22 cellular contexts compared by ENCODE assay signal in genomic region chr5:179120421-179120861, GRCh38.
"Had no signal": no experiment of that assay in that cellular context is flagged by ENCODE, and none has a peak within 500 bp of the region (broad histone marks: within the 10 kb centered on the region; RNA-seq: fewer than 3 reads in every experiment).

No MANE protein-coding gene starts in this region.

- H3K36me3 ChIP-seq: neutrophil, thoracic aorta had no signal

- H3K4me1 ChIP-seq: foreskin keratinocyte had no signal

- H3K27ac ChIP-seq: foreskin keratinocyte, neutrophil, skin epidermis, thoracic aorta had no signal

- H3K27me3 ChIP-seq: foreskin keratinocyte, neutrophil had no signal

- H3K4me1 Mint-ChIP-seq: immature natural killer cell; memory B cell; naive thymus-derived CD8-positive, alpha-beta T cell had no signal

- H3K4me3 ChIP-seq: skin epidermis, thoracic aorta had no signal

- ATAC-seq: activated naive CD4-positive, alpha-beta T cell treated with anti-CD3 and anti-CD28 coated beads, Interleukin-2, amount 50 U/mL, for 72 hours; foreskin keratinocyte; left cardiac atrium; naive thymus-derived CD8-positive, alpha-beta T cell; right cardiac atrium had no signal

- DNase-seq: activated CD4-positive, alpha-beta T cell treated with anti-CD3 and anti-CD28 coated beads, Interleukin-2, amount 50 U/mL, for 1 hour; activated CD4-positive, CD25-positive, alpha-beta regulatory T cell; activated T-cell treated with anti-CD3 and anti-CD28 coated beads, Interleukin-2, amount 50 U/mL, for 1 hour; caudate nucleus; cortex of kidney; effector CD8-positive, alpha-beta T cell; foreskin keratinocyte; glutamatergic neuron; immature natural killer cell; left cardiac atrium; naive thymus-derived CD8-positive, alpha-beta T cell; stimulated activated CD4-positive, alpha-beta T cell treated with anti-CD3 and anti-CD28 coated beads, Interleukin-4, amount 100 ng/mL, for 4 hours; stimulated activated CD8-positive, alpha-beta memory T cell treated with anti-CD3 and anti-CD28 coated beads, Interleukin-4, amount 100 ng/mL, for 48 hours; stimulated activated naive CD4-positive, alpha-beta T cell treated with Interleukin-2 at 50 U/mL for 16 hours had no signal

- H3K4me3 Mint-ChIP-seq: immature natural killer cell; memory B cell; naive thymus-derived CD8-positive, alpha-beta T cell; T-helper 2 cell treated with Interferon-gamma antibody and Interleukin-4, amounts not matched to agents 5 μg/mL and 100 μg/mL, for 36 hours had no signal

- H3K36me3 Mint-ChIP-seq: immature natural killer cell, memory B cell had no signal

- H3K27ac Mint-ChIP-seq: activated T-helper 2 cell treated with anti-CD3 and anti-CD28 coated beads, Interferon-gamma antibody, Interleukin-2, Interleukin-4, amounts not matched to agents 10 μg/mL and 5 μg/mL and 100 μg/mL, durations not matched to agents 14 hours and 24 hours and 36 hours; memory B cell; naive thymus-derived CD8-positive, alpha-beta T cell; T-helper 2 cell treated with Interferon-gamma antibody and Interleukin-4, amounts not matched to agents 5 μg/mL and 100 μg/mL, for 36 hours had no signal
